Comparison of ENCODE assay signal across 1 cellular context in genomic region chr15:65196637-65197336, GRCh38.
TF ChIP-seq lines count a peak whose summit lies in the region.

No MANE protein-coding gene starts in this region.

TF ChIP-seq in GM23338, 12 proteins besides CTCF, POLR2A, EP300 and RAD21 (continued from another document):
- TF ChIP-seq, protein P1, sequence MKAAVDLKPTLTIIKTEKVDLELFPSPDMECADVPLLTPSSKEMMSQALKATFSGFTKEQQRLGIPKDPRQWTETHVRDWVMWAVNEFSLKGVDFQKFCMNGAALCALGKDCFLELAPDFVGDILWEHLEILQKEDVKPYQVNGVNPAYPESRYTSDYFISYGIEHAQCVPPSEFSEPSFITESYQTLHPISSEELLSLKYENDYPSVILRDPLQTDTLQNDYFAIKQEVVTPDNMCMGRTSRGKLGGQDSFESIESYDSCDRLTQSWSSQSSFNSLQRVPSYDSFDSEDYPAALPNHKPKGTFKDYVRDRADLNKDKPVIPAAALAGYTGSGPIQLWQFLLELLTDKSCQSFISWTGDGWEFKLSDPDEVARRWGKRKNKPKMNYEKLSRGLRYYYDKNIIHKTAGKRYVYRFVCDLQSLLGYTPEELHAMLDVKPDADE (IDR thresholded peaks at IDR 0.05): no peak
- TF ChIP-seq ZNF331 (CRISPR knock-in tag; IDR thresholded peaks at IDR 0.05; ENCODE audit: low read depth) (no peak), STAT1 (IDR thresholded peaks at IDR 0.05; ENCODE audit: unreplicated experiment) (no peak), EZH2 (IDR thresholded peaks at IDR 0.05; ENCODE audit: low read depth, unreplicated experiment) (no peak), JUNB (IDR thresholded peaks at IDR 0.05; ENCODE audit: unreplicated experiment) (no peak), POLR2AphosphoS5 (IDR thresholded peaks at IDR 0.05; ENCODE audit: low read depth) (no peak), NANOG (IDR thresholded peaks at IDR 0.05; ENCODE audit: borderline replicate concordance) (no peak), EZH2phosphoT487 (IDR thresholded peaks at IDR 0.05; ENCODE audit: unreplicated experiment) (no peak), CREB1 (CRISPR knock-in tag; IDR thresholded peaks at IDR 0.05; ENCODE audit: low read depth) (no peak)
- TF ChIP-seq, protein P2, sequence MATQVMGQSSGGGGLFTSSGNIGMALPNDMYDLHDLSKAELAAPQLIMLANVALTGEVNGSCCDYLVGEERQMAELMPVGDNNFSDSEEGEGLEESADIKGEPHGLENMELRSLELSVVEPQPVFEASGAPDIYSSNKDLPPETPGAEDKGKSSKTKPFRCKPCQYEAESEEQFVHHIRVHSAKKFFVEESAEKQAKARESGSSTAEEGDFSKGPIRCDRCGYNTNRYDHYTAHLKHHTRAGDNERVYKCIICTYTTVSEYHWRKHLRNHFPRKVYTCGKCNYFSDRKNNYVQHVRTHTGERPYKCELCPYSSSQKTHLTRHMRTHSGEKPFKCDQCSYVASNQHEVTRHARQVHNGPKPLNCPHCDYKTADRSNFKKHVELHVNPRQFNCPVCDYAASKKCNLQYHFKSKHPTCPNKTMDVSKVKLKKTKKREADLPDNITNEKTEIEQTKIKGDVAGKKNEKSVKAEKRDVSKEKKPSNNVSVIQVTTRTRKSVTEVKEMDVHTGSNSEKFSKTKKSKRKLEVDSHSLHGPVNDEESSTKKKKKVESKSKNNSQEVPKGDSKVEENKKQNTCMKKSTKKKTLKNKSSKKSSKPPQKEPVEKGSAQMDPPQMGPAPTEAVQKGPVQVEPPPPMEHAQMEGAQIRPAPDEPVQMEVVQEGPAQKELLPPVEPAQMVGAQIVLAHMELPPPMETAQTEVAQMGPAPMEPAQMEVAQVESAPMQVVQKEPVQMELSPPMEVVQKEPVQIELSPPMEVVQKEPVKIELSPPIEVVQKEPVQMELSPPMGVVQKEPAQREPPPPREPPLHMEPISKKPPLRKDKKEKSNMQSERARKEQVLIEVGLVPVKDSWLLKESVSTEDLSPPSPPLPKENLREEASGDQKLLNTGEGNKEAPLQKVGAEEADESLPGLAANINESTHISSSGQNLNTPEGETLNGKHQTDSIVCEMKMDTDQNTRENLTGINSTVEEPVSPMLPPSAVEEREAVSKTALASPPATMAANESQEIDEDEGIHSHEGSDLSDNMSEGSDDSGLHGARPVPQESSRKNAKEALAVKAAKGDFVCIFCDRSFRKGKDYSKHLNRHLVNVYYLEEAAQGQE (IDR thresholded peaks at IDR 0.05; ENCODE audit: unreplicated experiment): no peak
- TF ChIP-seq, protein P3, sequence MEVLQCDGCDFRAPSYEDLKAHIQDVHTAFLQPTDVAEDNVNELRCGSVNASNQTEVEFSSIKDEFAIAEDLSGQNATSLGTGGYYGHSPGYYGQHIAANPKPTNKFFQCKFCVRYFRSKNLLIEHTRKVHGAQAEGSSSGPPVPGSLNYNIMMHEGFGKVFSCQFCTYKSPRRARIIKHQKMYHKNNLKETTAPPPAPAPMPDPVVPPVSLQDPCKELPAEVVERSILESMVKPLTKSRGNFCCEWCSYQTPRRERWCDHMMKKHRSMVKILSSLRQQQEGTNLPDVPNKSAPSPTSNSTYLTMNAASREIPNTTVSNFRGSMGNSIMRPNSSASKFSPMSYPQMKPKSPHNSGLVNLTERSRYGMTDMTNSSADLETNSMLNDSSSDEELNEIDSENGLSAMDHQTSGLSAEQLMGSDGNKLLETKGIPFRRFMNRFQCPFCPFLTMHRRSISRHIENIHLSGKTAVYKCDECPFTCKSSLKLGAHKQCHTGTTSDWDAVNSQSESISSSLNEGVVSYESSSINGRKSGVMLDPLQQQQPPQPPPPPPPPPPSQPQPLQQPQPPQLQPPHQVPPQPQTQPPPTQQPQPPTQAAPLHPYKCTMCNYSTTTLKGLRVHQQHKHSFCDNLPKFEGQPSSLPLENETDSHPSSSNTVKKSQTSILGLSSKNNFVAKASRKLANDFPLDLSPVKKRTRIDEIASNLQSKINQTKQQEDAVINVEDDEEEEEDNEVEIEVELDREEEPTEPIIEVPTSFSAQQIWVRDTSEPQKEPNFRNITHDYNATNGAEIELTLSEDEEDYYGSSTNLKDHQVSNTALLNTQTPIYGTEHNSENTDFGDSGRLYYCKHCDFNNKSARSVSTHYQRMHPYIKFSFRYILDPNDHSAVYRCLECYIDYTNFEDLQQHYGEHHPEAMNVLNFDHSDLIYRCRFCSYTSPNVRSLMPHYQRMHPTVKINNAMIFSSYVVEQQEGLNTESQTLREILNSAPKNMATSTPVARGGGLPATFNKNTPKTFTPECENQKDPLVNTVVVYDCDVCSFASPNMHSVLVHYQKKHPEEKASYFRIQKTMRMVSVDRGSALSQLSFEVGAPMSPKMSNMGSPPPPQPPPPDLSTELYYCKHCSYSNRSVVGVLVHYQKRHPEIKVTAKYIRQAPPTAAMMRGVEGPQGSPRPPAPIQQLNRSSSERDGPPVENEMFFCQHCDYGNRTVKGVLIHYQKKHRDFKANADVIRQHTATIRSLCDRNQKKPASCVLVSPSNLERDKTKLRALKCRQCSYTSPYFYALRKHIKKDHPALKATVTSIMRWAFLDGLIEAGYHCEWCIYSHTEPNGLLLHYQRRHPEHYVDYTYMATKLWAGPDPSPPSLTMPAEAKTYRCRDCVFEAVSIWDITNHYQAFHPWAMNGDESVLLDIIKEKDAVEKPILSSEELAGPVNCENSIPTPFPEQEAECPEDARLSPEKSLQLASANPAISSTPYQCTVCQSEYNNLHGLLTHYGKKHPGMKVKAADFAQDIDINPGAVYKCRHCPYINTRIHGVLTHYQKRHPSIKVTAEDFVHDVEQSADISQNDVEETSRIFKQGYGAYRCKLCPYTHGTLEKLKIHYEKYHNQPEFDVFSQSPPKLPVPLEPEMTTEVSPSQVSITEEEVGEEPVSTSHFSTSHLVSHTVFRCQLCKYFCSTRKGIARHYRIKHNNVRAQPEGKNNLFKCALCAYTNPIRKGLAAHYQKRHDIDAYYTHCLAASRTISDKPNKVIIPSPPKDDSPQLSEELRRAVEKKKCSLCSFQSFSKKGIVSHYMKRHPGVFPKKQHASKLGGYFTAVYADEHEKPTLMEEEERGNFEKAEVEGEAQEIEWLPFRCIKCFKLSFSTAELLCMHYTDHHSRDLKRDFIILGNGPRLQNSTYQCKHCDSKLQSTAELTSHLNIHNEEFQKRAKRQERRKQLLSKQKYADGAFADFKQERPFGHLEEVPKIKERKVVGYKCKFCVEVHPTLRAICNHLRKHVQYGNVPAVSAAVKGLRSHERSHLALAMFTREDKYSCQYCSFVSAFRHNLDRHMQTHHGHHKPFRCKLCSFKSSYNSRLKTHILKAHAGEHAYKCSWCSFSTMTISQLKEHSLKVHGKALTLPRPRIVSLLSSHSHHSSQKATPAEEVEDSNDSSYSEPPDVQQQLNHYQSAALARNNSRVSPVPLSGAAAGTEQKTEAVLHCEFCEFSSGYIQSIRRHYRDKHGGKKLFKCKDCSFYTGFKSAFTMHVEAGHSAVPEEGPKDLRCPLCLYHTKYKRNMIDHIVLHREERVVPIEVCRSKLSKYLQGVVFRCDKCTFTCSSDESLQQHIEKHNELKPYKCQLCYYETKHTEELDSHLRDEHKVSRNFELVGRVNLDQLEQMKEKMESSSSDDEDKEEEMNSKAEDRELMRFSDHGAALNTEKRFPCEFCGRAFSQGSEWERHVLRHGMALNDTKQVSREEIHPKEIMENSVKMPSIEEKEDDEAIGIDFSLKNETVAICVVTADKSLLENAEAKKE (CRISPR knock-in tag; IDR thresholded peaks at IDR 0.05): no peak
